Comparison of ENCODE assay signal across 13 cellular contexts in genomic region chr14:59342516-59343484, GRCh38.
DNase-seq lines count a peak whose midpoint lies in the region; ATAC-seq and TF ChIP-seq lines count a peak whose summit lies in the region.
"Had no signal": no experiment of that assay in that cellular context is flagged by ENCODE, and none has a peak within 500 bp of the region (broad histone marks: within the 10 kb centered on the region; RNA-seq: fewer than 3 reads in every experiment).

No MANE protein-coding gene starts in this region.

- intact Hi-C loops in left ventricle myocardium superior (cut with micrococcal nuclease): no loop called here

- no peaks in the 10 kb centered on the region for H3K9me3 Mint-ChIP-seq in WTC11
- H3K9me3 Mint-ChIP-seq in activated T-cell treated with anti-CD3 and anti-CD28 coated beads, Interleukin-2, amount 50 U/mL, for 4 hours: no peaks in the 10 kb centered on the region

- no peak for TF ChIP-seq CTCF in WTC11 (IDR thresholded peaks at IDR 0.05)

- CTCF ChIA-PET in WTC11 (lab: Charles Lee): no interaction called here

- DNase-seq in EH (ENCODE audit: low read depth) (peak; percentile 25), WTC11 (ENCODE audit: low spot score) (no peak), left ventricle myocardium superior (peak; percentile 63), trophoblast cell (peak; percentile 80 to 95), DMS 273 treated with DMSO at 0.1 percent for 48 hours (lab: John Stamatoyannopoulos, UW) (no peak)
- no peak for DNase-seq in activated T-cell treated with anti-CD3 and anti-CD28 coated beads, Interleukin-2, amount 50 U/mL, for 4 hours
- DNase-seq: head of caudate nucleus, T-helper 17 cell had no signal

- no peak overlapping the region for H3K23ac ChIP-seq in trophoblast cell (ENCODE audit: low read length)

- H3K79me2 ChIP-seq in trophoblast cell (ENCODE audit: control insufficient read depth, insufficient read depth, low read length, poor library complexity): no peaks in the 10 kb centered on the region

- H3K4me1 ChIP-seq in trophoblast cell (ENCODE audit: control insufficient read depth in 1 of 2, insufficient read depth in 2 of 2, low read length in 2 of 2): peaks cover 14 to 15% of the 10 kb centered on the region in 2 experiments

- POLR2A ChIA-PET in WTC11 (lab: Charles Lee): no interaction called here

- peak overlapping the region; percentile 61; the same call in 1 of the 2 replicates for H3K27ac Mint-ChIP-seq in WTC11
- H3K27ac Mint-ChIP-seq: T-helper 17 cell had no signal

- no CpG with 5 or more reads among the region's 11 CpGs for WGBS in trophoblast cell (ENCODE audit: extremely low coverage, insufficient coverage, insufficient read length)

- no peak overlapping the region for H4K12ac ChIP-seq in trophoblast cell (ENCODE audit: low read depth, low read length)

- ATAC-seq in WTC11 (no peak; the same call in 1 of the 2 replicates), left ventricle myocardium superior (peak; percentile 88), HG02678 (IDR thresholded peaks at IDR 0.05; ENCODE audit: unreplicated experiment) (no peak), GM19395 (IDR thresholded peaks at IDR 0.05; ENCODE audit: unreplicated experiment) (no peak)
- ATAC-seq in activated T-cell treated with anti-CD3 and anti-CD28 coated beads, Interleukin-2, amount 50 U/mL, for 4 hours: no peak
- ATAC-seq: HepG2, left lobe of liver, T-helper 17 cell had no signal

- no peak overlapping the region for H3K4ac ChIP-seq in trophoblast cell (ENCODE audit: low read depth, low read length)

- H2AFZ ChIP-seq in trophoblast cell (ENCODE audit: insufficient read depth, low read length, poor library complexity): no peak overlapping the region

- no peak overlapping the region for H3K4me3 Mint-ChIP-seq in WTC11
- H3K4me3 Mint-ChIP-seq in activated T-cell treated with anti-CD3 and anti-CD28 coated beads, Interleukin-2, amount 50 U/mL, for 4 hours: no peak overlapping the region
- H3K4me3 Mint-ChIP-seq: T-helper 17 cell had no signal

- H3K4me3 ChIP-seq in trophoblast cell (ENCODE audit: low read depth, low read length): no peak overlapping the region
- H3K4me3 ChIP-seq: tibial nerve had no signal

- no peak overlapping the region for H2BK120ac ChIP-seq in trophoblast cell (ENCODE audit: insufficient read depth, low read length, poor library complexity)

- H2BK12ac ChIP-seq in trophoblast cell (ENCODE audit: low read length): no peak overlapping the region

- H2BK5ac ChIP-seq in trophoblast cell (ENCODE audit: low read depth, low read length, poor library complexity): no peak overlapping the region

- peaks cover 3% of the 10 kb centered on the region; the same call in 1 of the 2 replicates for H3K36me3 Mint-ChIP-seq in WTC11
- peaks cover 18% of the 10 kb centered on the region for H3K36me3 Mint-ChIP-seq in activated T-cell treated with anti-CD3 and anti-CD28 coated beads, Interleukin-2, amount 50 U/mL, for 4 hours (ENCODE audit: insufficient read depth)

- no peaks in the 10 kb centered on the region for H3K27me3 ChIP-seq in trophoblast cell (ENCODE audit: insufficient read depth, low read length)
- H3K27me3 ChIP-seq: tibial nerve had no signal

- H3K4me1 Mint-ChIP-seq in WTC11: peaks cover 72% of the 10 kb centered on the region
- H3K4me1 Mint-ChIP-seq in activated T-cell treated with anti-CD3 and anti-CD28 coated beads, Interleukin-2, amount 50 U/mL, for 4 hours (ENCODE audit: low read depth): no peaks in the 10 kb centered on the region
- H3K4me1 Mint-ChIP-seq: T-helper 17 cell had no signal

- H3K18ac ChIP-seq in trophoblast cell (ENCODE audit: low read length): no peak overlapping the region

- no peaks in the 10 kb centered on the region for H3K9me3 ChIP-seq in trophoblast cell (ENCODE audit: insufficient read depth, low read depth, low read length)
- H3K9me3 ChIP-seq: tibial nerve had no signal

- no peak overlapping the region for H3K14ac ChIP-seq in trophoblast cell (ENCODE audit: low read length)

- no peak overlapping the region for H2AK5ac ChIP-seq in trophoblast cell (ENCODE audit: low read length)

- H3K27ac ChIP-seq in trophoblast cell (ENCODE audit: low read depth, low read length): no peak overlapping the region
- H3K27ac ChIP-seq: tibial nerve had no signal

- peak overlapping the region; percentile 1 for H3K4me2 ChIP-seq in trophoblast cell (ENCODE audit: low read length)

- no peak overlapping the region for H4K8ac ChIP-seq in trophoblast cell (ENCODE audit: low read depth, low read length)

- H3K27me3 Mint-ChIP-seq in WTC11 (ENCODE audit: low read depth): no peaks in the 10 kb centered on the region
- H3K27me3 Mint-ChIP-seq in activated T-cell treated with anti-CD3 and anti-CD28 coated beads, Interleukin-2, amount 50 U/mL, for 4 hours (ENCODE audit: low read depth): no peaks in the 10 kb centered on the region
- H3K27me3 Mint-ChIP-seq: T-helper 17 cell had no signal

- H3K9ac ChIP-seq in trophoblast cell (ENCODE audit: low read length): no peak overlapping the region

- peaks cover 2% of the 10 kb centered on the region for H3K79me1 ChIP-seq in trophoblast cell (ENCODE audit: low read length)

- peak overlapping the region; percentile 17 for H4K91ac ChIP-seq in trophoblast cell (ENCODE audit: low read depth, low read length)

- peaks cover 0 to 3% of the 10 kb centered on the region in 2 experiments for H3K36me3 ChIP-seq in trophoblast cell (ENCODE audit: control insufficient read depth in 1 of 2, insufficient read depth in 2 of 2, low read length in 2 of 2)

TF ChIP-seq in WTC11, 78 proteins besides CTCF, POLR2A, EP300 and RAD21 (continues in another document):
- TF ChIP-seq ZNF317 (CRISPR knock-in tag; IDR thresholded peaks at IDR 0.05; ENCODE audit: borderline replicate concordance, low read depth) (no peak), USF1 (CRISPR knock-in tag; IDR thresholded peaks at IDR 0.05) (no peak), ATF6 (CRISPR knock-in tag; IDR thresholded peaks at IDR 0.05) (no peak), ZNF671 (CRISPR knock-in tag; IDR thresholded peaks at IDR 0.05) (no peak), OVOL2 (CRISPR knock-in tag; IDR thresholded peaks at IDR 0.05; ENCODE audit: borderline replicate concordance) (no peak), FOXK1 (CRISPR knock-in tag; IDR thresholded peaks at IDR 0.05) (no peak), AR (CRISPR knock-in tag; IDR thresholded peaks at IDR 0.05) (no peak), ZSCAN18 (CRISPR knock-in tag; IDR thresholded peaks at IDR 0.05) (no peak), EMX1 (CRISPR knock-in tag; IDR thresholded peaks at IDR 0.05) (no peak)

Comparison
In these comparisons a context has a peak if more than half of its experiments do, and no peak if none do; other contexts are left out.
1. DNase-seq: peak in EH (single experiment), left ventricle myocardium superior (single experiment) and trophoblast cell (2 of 2); none in WTC11 (single experiment), DMS 273 treated with DMSO at 0.1 percent for 48 hours (single experiment) and activated T-cell treated with anti-CD3 and anti-CD28 coated beads, Interleukin-2, amount 50 U/mL, for 4 hours (single experiment).